ENCODE assay signal across 20 cellular contexts in the genomic region with DNA sequence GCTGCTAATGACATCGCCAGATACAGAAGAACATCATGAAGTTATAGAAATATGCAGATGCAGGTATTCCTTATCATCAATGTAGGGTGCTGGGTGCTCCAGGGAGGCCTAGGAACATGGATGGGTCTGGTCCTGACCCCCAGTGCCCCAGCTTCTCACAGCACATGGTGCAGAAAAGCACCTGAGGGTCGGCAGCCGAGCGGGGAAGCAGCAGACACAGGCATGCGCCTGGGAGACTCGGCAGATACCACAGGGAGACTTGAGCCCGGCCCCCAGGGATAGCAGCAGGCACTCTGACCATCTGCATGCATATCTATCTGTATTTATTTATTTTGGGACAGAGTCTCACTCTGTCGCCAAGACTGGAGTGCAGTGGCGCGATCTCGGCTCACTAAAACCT. TPM values are rescaled to one million over a fixed set of nuclear protein-coding genes. Genes with fewer than 3 reads are reported as not detected.
DNase-seq lines count a peak whose midpoint lies in the region; ATAC-seq and TF ChIP-seq lines count a peak whose summit lies in the region.
"Had no signal": no experiment of that assay in that cellular context is flagged by ENCODE, and none has a peak within 500 bp of the region (broad histone marks: within the 10 kb centered on the region; RNA-seq: fewer than 3 reads in every experiment).

No MANE protein-coding gene starts in this region.

- H3K27me3 ChIP-seq in BLaER1: no peaks in the 10 kb centered on the region
- no peaks in the 10 kb centered on the region for H3K27me3 ChIP-seq in CD4-positive, alpha-beta T cell (ENCODE audit: control insufficient read depth, insufficient read depth, low read length)
- H3K27me3 ChIP-seq in neural progenitor cell: peaks cover 4% of the 10 kb centered on the region

- no peak for ATAC-seq in CD4-positive, alpha-beta T cell (ENCODE audit: poor library complexity)
- ATAC-seq in HG03045 (IDR thresholded peaks at IDR 0.05; ENCODE audit: unreplicated experiment) (no peak), HG02571 (IDR thresholded peaks at IDR 0.05; ENCODE audit: unreplicated experiment) (no peak)
- ATAC-seq: CD8-positive, alpha-beta T cell; SK-N-SH treated with all-trans-retinoic acid at 6 μM for 48 hours had no signal

- H3K79me2 ChIP-seq in neural progenitor cell (ENCODE audit: low read depth): no peaks in the 10 kb centered on the region

- H3K4me3 ChIP-seq in BLaER1 (no peak overlapping the region), neural progenitor cell (no peak overlapping the region)

- H3K27ac ChIP-seq in BLaER1 (peak overlapping the region; percentile 18; the same call in 1 of the 2 replicates), neural progenitor cell (no peak overlapping the region)
- no peak overlapping the region for H3K27ac ChIP-seq in CD4-positive, alpha-beta T cell (ENCODE audit: low read depth, low read length)
- H3K27ac ChIP-seq: RWPE1 had no signal

- TF ChIP-seq CTCF in CD4-positive, alpha-beta T cell (IDR thresholded peaks at IDR 0.05): no peak
- TF ChIP-seq CTCF in neural progenitor cell (IDR thresholded peaks at IDR 0.05): no peak

- H3K36me3 ChIP-seq in BLaER1 (no peaks in the 10 kb centered on the region), neural progenitor cell (peaks cover 3% of the 10 kb centered on the region)

- H2AFZ ChIP-seq in neural progenitor cell (replicated peaks): no peak overlapping the region

- no peaks in the 10 kb centered on the region for H3F3A ChIP-seq in neural progenitor cell (ENCODE audit: low read depth)

- no peaks in the 10 kb centered on the region for H3K9me3 Mint-ChIP-seq in CD4-positive, alpha-beta T cell
- H3K9me3 Mint-ChIP-seq in neural progenitor cell: peaks cover 20% of the 10 kb centered on the region
- H3K9me3 Mint-ChIP-seq: CD8-positive, alpha-beta T cell had no signal

- H3K27me3 Mint-ChIP-seq in CD4-positive, alpha-beta T cell: peaks cover 4% of the 10 kb centered on the region
- peaks cover 4% of the 10 kb centered on the region for H3K27me3 Mint-ChIP-seq in neural progenitor cell (ENCODE audit: insufficient read depth, low read depth)

- POLR2A ChIA-PET in CD4-positive, alpha-beta T cell (lab: Charles Lee): no interaction called here

- no peak for DNase-seq in CD4-positive, alpha-beta T cell
- DNase-seq in ecto neural progenitor cell (ENCODE audit: low spot score) (peak; percentile 36), neural progenitor cell (ENCODE audit: low spot score) (no peak), T-helper 2 cell (no peak)
- DNase-seq in NK-92 treated with Interleukin-12 subunit alpha and Interleukin-12 subunit beta, amount 100 ng/mL, for 24 hours (lab: John Stamatoyannopoulos, UW): no peak
- DNase-seq: CD8-positive, alpha-beta T cell; DMS153; NCI-H1417; NCI-H1694 treated with DMSO at 0.1 percent for 48 hours; NCI-H2081 treated with DMSO at 0.1 percent for 48 hours; NCI-H2171 treated with DMSO at 0.1 percent for 48 hours; NCI-H524 treated with DMSO at 0.1 percent for 48 hours; NCI-H82; OCI-M1 had no signal

- H3K9ac ChIP-seq in BLaER1 (no peak overlapping the region), neural progenitor cell (no peak overlapping the region)

- peaks cover 6% of the 10 kb centered on the region for H3K4me1 Mint-ChIP-seq in CD4-positive, alpha-beta T cell (ENCODE audit: low read depth)
- peaks cover 16% of the 10 kb centered on the region for H3K4me1 Mint-ChIP-seq in neural progenitor cell

- H4K20me1 ChIP-seq in BLaER1 (no peaks in the 10 kb centered on the region), neural progenitor cell (ENCODE audit: low read depth) (no peaks in the 10 kb centered on the region)

- peak overlapping the region; percentile 32 for H3K4me3 Mint-ChIP-seq in CD4-positive, alpha-beta T cell
- H3K4me3 Mint-ChIP-seq in neural progenitor cell: no peak overlapping the region
- H3K4me3 Mint-ChIP-seq: CD8-positive, alpha-beta T cell; IgD-negative memory B cell had no signal

- H3K4me1 ChIP-seq in BLaER1 (peaks cover 49% of the 10 kb centered on the region), neural progenitor cell (no peaks in the 10 kb centered on the region)

- H3K4me2 ChIP-seq in BLaER1 (peak overlapping the region; percentile 67), neural progenitor cell (no peak overlapping the region)

- CTCF ChIA-PET in CD4-positive, alpha-beta T cell (lab: Charles Lee): interaction anchor here (1.5 kb wide), 1 partner anchor 29 kb away, joined by 3 read pairs; no protein-coding TSS in a partner anchor

- H3K27ac Mint-ChIP-seq in CD4-positive, alpha-beta T cell: no peak overlapping the region
- peak overlapping the region; percentile 92 for H3K27ac Mint-ChIP-seq in neural progenitor cell
- H3K27ac Mint-ChIP-seq: CD8-positive, alpha-beta T cell had no signal

- no peaks in the 10 kb centered on the region for H3K36me3 Mint-ChIP-seq in CD4-positive, alpha-beta T cell (ENCODE audit: low read depth)
- H3K36me3 Mint-ChIP-seq in neural progenitor cell: peaks cover 3% of the 10 kb centered on the region
- H3K36me3 Mint-ChIP-seq: CD8-positive, alpha-beta T cell; IgD-negative memory B cell had no signal

- H3K9me3 ChIP-seq in BLaER1 (no peaks in the 10 kb centered on the region), neural progenitor cell (ENCODE audit: low read depth) (no peaks in the 10 kb centered on the region)
- no peaks in the 10 kb centered on the region for H3K9me3 ChIP-seq in CD4-positive, alpha-beta T cell (ENCODE audit: control insufficient read depth, low read length)

- intact Hi-C loops in CD4-positive, alpha-beta T cell (cut with DNase I, micrococcal nuclease): loop anchor here in 1 of 2 experiments (2.0 kb wide), 1 partner anchor 343 kb away; no protein-coding TSS in a partner anchor

RNA-seq across cellular contexts. Expression of gene TMEM18, which starts 43.2 kb away (rescaled TPM):
- total RNA-seq in CD4-positive, alpha-beta T cell: 10 to 100 TPM; 25.6 to 26.3 TPM
- 23.5 and 50.0 TPM in 2 replicates for total RNA-seq in neural progenitor cell (ENCODE audit: low replicate concordance)
